In the genomic region with DNA sequence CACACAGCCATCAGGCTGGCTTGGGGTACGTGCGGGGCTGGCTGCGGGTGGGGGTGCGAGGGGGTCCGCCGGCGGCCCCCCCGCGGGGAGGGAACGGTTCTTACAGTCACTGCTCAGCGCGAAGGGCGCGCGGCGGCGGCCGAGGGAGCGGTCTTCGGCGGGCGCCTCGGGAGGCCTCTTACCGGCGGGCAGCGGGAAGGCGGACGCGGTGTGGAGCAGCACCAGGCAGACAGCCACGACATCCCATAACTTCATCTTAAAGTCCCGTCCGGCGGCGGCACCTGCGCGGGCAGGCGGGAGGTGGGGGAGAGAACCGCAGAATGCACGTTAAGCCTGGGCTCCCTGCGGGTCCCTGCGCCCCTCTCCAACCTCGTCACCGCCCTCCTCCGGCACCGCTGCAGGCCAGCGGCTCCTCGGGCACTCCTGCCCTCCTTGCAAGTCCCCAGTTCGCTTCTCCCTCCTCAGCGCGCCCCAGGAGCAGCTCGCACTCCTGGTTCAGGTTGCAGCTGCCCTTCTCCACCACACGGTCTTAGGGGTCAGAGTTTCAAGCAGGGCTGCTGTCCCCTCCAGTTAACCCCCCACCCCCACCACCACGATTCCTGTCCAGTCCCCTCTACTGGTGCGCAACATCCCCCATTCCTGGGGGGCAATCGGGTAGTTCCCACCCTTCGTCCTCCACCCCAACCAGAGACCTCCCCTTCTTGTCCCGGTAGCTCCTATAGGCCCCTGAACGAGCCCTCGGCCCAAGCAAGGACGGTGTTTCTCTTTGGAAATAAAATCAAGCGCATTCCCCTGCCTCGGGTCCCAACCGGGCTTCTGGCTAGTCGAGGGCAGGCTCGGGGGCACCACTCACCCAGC, we compare ENCODE assay signal across 12 cellular contexts. TPM values are rescaled to one million over a fixed set of nuclear protein-coding genes. Genes with fewer than 3 reads are reported as not detected.
DNase-seq lines count a peak whose midpoint lies in the region; ATAC-seq and TF ChIP-seq lines count a peak whose summit lies in the region.
"Had no signal": no experiment of that assay in that cellular context is flagged by ENCODE, and none has a peak within 500 bp of the region (broad histone marks: within the 10 kb centered on the region; RNA-seq: fewer than 3 reads in every experiment).

No MANE protein-coding gene starts in this region.

- no peak for ATAC-seq in activated naive CD4-positive, alpha-beta T cell treated with anti-CD3 and anti-CD28 coated beads, Interleukin-2, amount 50 U/mL, for 72 hours
- ATAC-seq: K562 had no signal

- 88% methylated on average over 10 of the region's 65 CpGs for WGBS in mammary epithelial cell (ENCODE audit: low coverage, missing lambda C conversion rate)

- H3K4me2 ChIP-seq in mammary epithelial cell (ENCODE audit: insufficient read depth, low read depth, low read length), result peak overlapping the region; percentile 23

- H3K27me3 ChIP-seq in mammary epithelial cell (ENCODE audit: insufficient read depth, low read length) (no peaks in the 10 kb centered on the region), stomach smooth muscle (ENCODE audit: control insufficient read depth in 1 of 2, insufficient read depth in 2 of 2, low read length in 2 of 2) (peaks cover 0 to 5% of the 10 kb centered on the region in 2 donors), Peyer's patch (peaks cover 0 to 24% of the 10 kb centered on the region in 2 donors)

- intact Hi-C loops in mammary epithelial cell (cut with micrococcal nuclease), result loop anchor here (5.0 to 10.0 kb wide), 3 partner anchors 108 to 570 kb away; no protein-coding TSS in a partner anchor

- peaks cover 21% of the 10 kb centered on the region for H3K79me2 ChIP-seq in mammary epithelial cell (ENCODE audit: insufficient read depth, low read length)

- H3K4me3 ChIP-seq in mammary epithelial cell (replicated peaks in 1 of 3; ENCODE audit: insufficient read depth in 1 of 3, low read depth in 2 of 3, low read length in 3 of 3) (peak overlapping the region in 1 of 3 experiments; percentile 3), stomach smooth muscle (ENCODE audit: low read length in 2 of 2) (peak overlapping the region; percentile 50 to 84), Peyer's patch (peak overlapping the region in 1 of 4 donors; percentile 36)
- H3K4me3 ChIP-seq: K562 had no signal

- BruUV-seq in mammary epithelial cell (replicated peaks; lab: Mats Ljungman, UMichigan), result no TSS peak

- no peaks in the 10 kb centered on the region for H3K9me3 Mint-ChIP-seq in activated naive CD4-positive, alpha-beta T cell treated with anti-CD3 and anti-CD28 coated beads, Interleukin-2, amount 50 U/mL, for 72 hours

- no peak for TF ChIP-seq POLR2A in Peyer's patch (IDR thresholded peaks at IDR 0.05)

- H3K9me3 ChIP-seq in mammary epithelial cell (replicated peaks; ENCODE audit: insufficient read depth, low read length) (no peaks in the 10 kb centered on the region), stomach smooth muscle (ENCODE audit: control insufficient read depth in 2 of 2, low read length in 2 of 2) (no peaks in the 10 kb centered on the region), Peyer's patch (no peaks in the 10 kb centered on the region)

- H3K36me3 Mint-ChIP-seq in activated naive CD4-positive, alpha-beta T cell treated with anti-CD3 and anti-CD28 coated beads, Interleukin-2, amount 50 U/mL, for 72 hours, result peaks cover 15% of the 10 kb centered on the region in 2 donors

- H3K27ac Mint-ChIP-seq in activated naive CD4-positive, alpha-beta T cell treated with anti-CD3 and anti-CD28 coated beads, Interleukin-2, amount 50 U/mL, for 72 hours, result no peak overlapping the region

- H2AFZ ChIP-seq in mammary epithelial cell (ENCODE audit: low read depth, low read length), result peak overlapping the region; percentile 9

- DNase-seq in DMS53 (lab: John Stamatoyannopoulos, UW) (peak; percentile 32), DMS53 treated with DMSO at 0.1 percent for 48 hours (lab: John Stamatoyannopoulos, UW; ENCODE audit: unreplicated experiment) (no peak), mammary epithelial cell (no peak), left kidney (ENCODE audit: low read depth, low spot score) (peak; percentile 78), Peyer's patch (no peak), GOT3 (lab: John Stamatoyannopoulos, UW) (no peak)
- no peak for DNase-seq in activated naive CD4-positive, alpha-beta T cell treated with anti-CD3 and anti-CD28 coated beads, Interleukin-2, amount 50 U/mL, for 72 hours (ENCODE audit: low spot score in 2 of 2)
- DNase-seq: central memory CD4-positive, alpha-beta T cell; NK-92 treated with Interleukin-12 subunit alpha and Interleukin-12 subunit beta, amount 100 ng/mL, for 24 hours had no signal

- no peaks in the 10 kb centered on the region for H4K20me1 ChIP-seq in mammary epithelial cell (ENCODE audit: insufficient read depth, low read length)

- H3K36me3 ChIP-seq in mammary epithelial cell (ENCODE audit: insufficient read depth, low read length) (no peaks in the 10 kb centered on the region), stomach smooth muscle (ENCODE audit: control insufficient read depth in 2 of 2, insufficient read depth in 2 of 2, low read length in 2 of 2) (no peaks in the 10 kb centered on the region), Peyer's patch (no peaks in the 10 kb centered on the region)

- in situ Hi-C loops in mammary epithelial cell (cut with MboI; ENCODE audit: low sequenced_read_pairs in 2 of 2), result loop anchor here in 1 of 2 donors (5.0 kb wide), 1 partner anchor 358 kb away; no protein-coding TSS in a partner anchor

- CTCF ChIA-PET in mammary epithelial cell (lab: Charles Lee; ENCODE audit: low non-redundant PET), result no interaction called here

- H3K27ac ChIP-seq in mammary epithelial cell (ENCODE audit: insufficient read depth, low read depth, low read length), result no peak overlapping the region
- H3K27ac ChIP-seq in stomach smooth muscle (ENCODE audit: low read length), result peak overlapping the region; percentile 84
- peak overlapping the region in 2 of 4 donors; percentile 35 to 76 for H3K27ac ChIP-seq in Peyer's patch
- H3K27ac ChIP-seq: 22Rv1 had no signal

- TF ChIP-seq CTCF in mammary epithelial cell (conservative IDR thresholded peaks at IDR 0.05 in 1 of 2, IDR thresholded peaks at IDR 0.05 in 1 of 2; ENCODE audit: extremely low read depth in 1 of 2, insufficient read depth in 1 of 2, low read depth in 1 of 2, low read length in 2 of 2), result no peak
- TF ChIP-seq CTCF in Peyer's patch (IDR thresholded peaks at IDR 0.05), result no peak

- no peak overlapping the region for H3K9ac ChIP-seq in mammary epithelial cell (ENCODE audit: insufficient read depth, low read length)
- H3K9ac ChIP-seq in stomach smooth muscle (ENCODE audit: low read length in 2 of 2), result peak overlapping the region; percentile 51

- dilution Hi-C loops in mammary epithelial cell (cut with HindIII; ENCODE audit: low sequenced_read_pairs), result loop anchor here (5.0 kb wide), 1 partner anchor 83 kb away; no protein-coding TSS in a partner anchor

- H3K4me1 ChIP-seq in mammary epithelial cell (ENCODE audit: insufficient read depth, low read length) (peaks cover 44% of the 10 kb centered on the region), stomach smooth muscle (ENCODE audit: control insufficient read depth, insufficient read depth, low read length) (peaks cover 66% of the 10 kb centered on the region), Peyer's patch (peaks cover 0 to 24% (median 2%) of the 10 kb centered on the region in 4 donors)

RNA-seq across cellular contexts. Expression of a gene that starts 5.1 kb away (rescaled TPM):
- total RNA-seq in mammary epithelial cell (1 to 10 TPM in 1 of 2 donors, under 1 TPM in 1; 0.17 to 1.3 TPM), Peyer's patch (1 to 10 TPM in 2 of 4 donors, not detected in 2; 1.5 to 8.3 TPM)
- 0.79 TPM for polyA plus RNA-seq in mammary epithelial cell
- polyA minus RNA-seq in mammary epithelial cell, result not detected
- not detected for total RNA-seq in activated naive CD4-positive, alpha-beta T cell treated with anti-CD3 and anti-CD28 coated beads, Interleukin-2, amount 50 U/mL, for 72 hours
- total RNA-seq: K562 had no signal
- polyA plus RNA-seq: K562 had no signal

Comparison
In these comparisons a context has a peak if more than half of its experiments do, and no peak if none do; other contexts are left out.
1. DNase-seq: peak in DMS53 (single experiment) and left kidney (single experiment); none in DMS53 treated with DMSO at 0.1 percent for 48 hours (single experiment), mammary epithelial cell (single experiment), Peyer's patch (0 of 3), activated naive CD4-positive, alpha-beta T cell treated with anti-CD3 and anti-CD28 coated beads, Interleukin-2, amount 50 U/mL, for 72 hours (0 of 2) and GOT3 (single experiment).